Comparison of ENCODE assay signal across 1 cellular context in the genomic region with DNA sequence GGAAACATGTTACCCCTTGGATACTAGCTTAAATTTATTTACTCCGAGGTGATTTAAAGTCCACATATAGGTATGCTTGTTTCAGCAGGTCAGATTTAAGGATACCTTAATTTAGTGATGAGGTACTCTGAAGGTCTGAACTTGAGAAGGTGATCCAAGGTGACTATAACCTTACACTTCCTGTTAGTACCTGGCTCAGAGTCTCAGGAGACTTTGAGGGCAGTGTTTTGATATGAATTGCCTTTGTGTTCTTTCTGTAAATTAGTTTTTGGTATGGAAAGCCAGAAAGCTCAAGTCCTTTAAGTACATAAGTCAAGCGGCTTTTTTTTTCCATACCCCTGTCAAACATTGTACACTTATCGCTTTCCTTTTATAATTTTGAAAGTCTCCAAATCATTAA.
TF ChIP-seq lines count a peak whose summit lies in the region.

No MANE protein-coding gene starts in this region.

TF ChIP-seq in HepG2, 621 proteins besides CTCF, POLR2A, EP300 and RAD21 (continued from another document):
- TF ChIP-seq, protein P1, sequence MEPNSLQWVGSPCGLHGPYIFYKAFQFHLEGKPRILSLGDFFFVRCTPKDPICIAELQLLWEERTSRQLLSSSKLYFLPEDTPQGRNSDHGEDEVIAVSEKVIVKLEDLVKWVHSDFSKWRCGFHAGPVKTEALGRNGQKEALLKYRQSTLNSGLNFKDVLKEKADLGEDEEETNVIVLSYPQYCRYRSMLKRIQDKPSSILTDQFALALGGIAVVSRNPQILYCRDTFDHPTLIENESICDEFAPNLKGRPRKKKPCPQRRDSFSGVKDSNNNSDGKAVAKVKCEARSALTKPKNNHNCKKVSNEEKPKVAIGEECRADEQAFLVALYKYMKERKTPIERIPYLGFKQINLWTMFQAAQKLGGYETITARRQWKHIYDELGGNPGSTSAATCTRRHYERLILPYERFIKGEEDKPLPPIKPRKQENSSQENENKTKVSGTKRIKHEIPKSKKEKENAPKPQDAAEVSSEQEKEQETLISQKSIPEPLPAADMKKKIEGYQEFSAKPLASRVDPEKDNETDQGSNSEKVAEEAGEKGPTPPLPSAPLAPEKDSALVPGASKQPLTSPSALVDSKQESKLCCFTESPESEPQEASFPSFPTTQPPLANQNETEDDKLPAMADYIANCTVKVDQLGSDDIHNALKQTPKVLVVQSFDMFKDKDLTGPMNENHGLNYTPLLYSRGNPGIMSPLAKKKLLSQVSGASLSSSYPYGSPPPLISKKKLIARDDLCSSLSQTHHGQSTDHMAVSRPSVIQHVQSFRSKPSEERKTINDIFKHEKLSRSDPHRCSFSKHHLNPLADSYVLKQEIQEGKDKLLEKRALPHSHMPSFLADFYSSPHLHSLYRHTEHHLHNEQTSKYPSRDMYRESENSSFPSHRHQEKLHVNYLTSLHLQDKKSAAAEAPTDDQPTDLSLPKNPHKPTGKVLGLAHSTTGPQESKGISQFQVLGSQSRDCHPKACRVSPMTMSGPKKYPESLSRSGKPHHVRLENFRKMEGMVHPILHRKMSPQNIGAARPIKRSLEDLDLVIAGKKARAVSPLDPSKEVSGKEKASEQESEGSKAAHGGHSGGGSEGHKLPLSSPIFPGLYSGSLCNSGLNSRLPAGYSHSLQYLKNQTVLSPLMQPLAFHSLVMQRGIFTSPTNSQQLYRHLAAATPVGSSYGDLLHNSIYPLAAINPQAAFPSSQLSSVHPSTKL (CRISPR knock-in tag; IDR thresholded peaks at IDR 0.05) = no peak
- TF ChIP-seq TAF1 (CRISPR knock-in tag; IDR thresholded peaks at IDR 0.05) = no peak
